Comparison of ENCODE assay signal across 14 cellular contexts in the genomic region with DNA sequence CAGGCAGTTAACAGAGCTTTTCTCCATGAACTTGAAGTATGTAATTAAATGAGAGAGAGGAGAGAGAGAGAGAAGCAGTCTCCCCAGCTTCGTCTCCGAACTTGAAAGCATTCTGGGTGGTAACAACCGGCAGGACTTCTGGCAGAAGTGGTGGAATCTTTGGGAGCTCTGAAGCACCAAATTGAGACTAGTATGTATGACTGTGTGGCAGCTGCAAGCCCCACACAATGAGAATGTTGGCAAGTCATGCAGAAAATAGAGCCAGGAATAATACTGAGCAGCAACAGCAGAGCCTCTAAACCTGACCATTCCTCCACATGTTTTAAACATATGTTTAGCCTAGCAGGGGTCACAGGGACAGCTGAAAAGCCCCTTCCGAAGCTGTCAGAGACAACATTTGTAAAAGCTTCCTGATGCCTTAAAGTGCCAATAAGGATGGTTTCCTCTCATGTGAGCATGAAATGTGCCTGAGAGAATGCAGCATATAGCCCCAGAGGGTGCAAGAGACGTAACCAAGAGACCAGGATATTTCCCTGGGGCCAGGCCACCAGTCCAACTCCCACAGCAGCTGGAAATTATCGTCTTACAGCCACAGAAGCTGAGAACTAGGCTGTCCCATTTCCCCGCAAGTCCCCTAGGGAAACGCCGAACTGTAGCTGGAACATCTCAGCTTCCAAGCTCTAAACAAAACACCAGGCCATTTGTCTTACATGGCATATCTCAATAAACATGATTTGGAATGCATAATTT.
DNase-seq lines count a peak whose midpoint lies in the region; ATAC-seq and TF ChIP-seq lines count a peak whose summit lies in the region.
"Had no signal": no experiment of that assay in that cellular context is flagged by ENCODE, and none has a peak within 500 bp of the region (broad histone marks: within the 10 kb centered on the region; RNA-seq: fewer than 3 reads in every experiment).

No MANE protein-coding gene starts in this region.

- H3K27ac Mint-ChIP-seq in osteocyte (ENCODE audit: unreplicated experiment) = peak overlapping the region; percentile 67
- H3K27ac Mint-ChIP-seq: activated CD8-positive, alpha-beta T cell treated with anti-CD3 and anti-CD28 coated beads, Interleukin-2, amount 10 ng/mL, durations not matched to agents 7 days and 5 days; activated naive CD8-positive, alpha-beta T cell treated with anti-CD3 and anti-CD28 coated beads, Interleukin-2, amount 10 ng/mL, durations not matched to agents 7 days and 5 days; memory B cell had no signal

- H3K9me3 Mint-ChIP-seq in osteocyte (ENCODE audit: unreplicated experiment) = no peaks in the 10 kb centered on the region
- H3K9me3 Mint-ChIP-seq: activated naive CD8-positive, alpha-beta T cell treated with anti-CD3 and anti-CD28 coated beads, Interleukin-2, amount 10 ng/mL, durations not matched to agents 7 days and 5 days; memory B cell had no signal

- intact Hi-C loops in Right ventricle myocardium superior (cut with DNase I) = no loop called here

- no peaks in the 10 kb centered on the region for H3K27me3 Mint-ChIP-seq in osteocyte (ENCODE audit: unreplicated experiment)

- H3K27ac ChIP-seq in RWPE1 = no peak overlapping the region

- CTCF ChIA-PET in RWPE1 (lab: Yijun Ruan, JAX) = no interaction called here

- no peak overlapping the region for H3K4me3 Mint-ChIP-seq in osteocyte (ENCODE audit: unreplicated experiment)
- H3K4me3 Mint-ChIP-seq: activated CD8-positive, alpha-beta T cell treated with anti-CD3 and anti-CD28 coated beads, Interleukin-2, amount 10 ng/mL, durations not matched to agents 7 days and 5 days; activated naive CD8-positive, alpha-beta T cell treated with anti-CD3 and anti-CD28 coated beads, Interleukin-2, amount 10 ng/mL, durations not matched to agents 7 days and 5 days; memory B cell had no signal

- peak; percentile 88 for ATAC-seq in Right ventricle myocardium superior (ENCODE audit: poor library complexity)
- ATAC-seq: activated CD8-positive, alpha-beta T cell treated with anti-CD3 and anti-CD28 coated beads, Interleukin-2, amount 10 ng/mL, durations not matched to agents 7 days and 5 days had no signal

- no peaks in the 10 kb centered on the region for H3K36me3 Mint-ChIP-seq in osteocyte (ENCODE audit: unreplicated experiment)
- H3K36me3 Mint-ChIP-seq: activated naive CD8-positive, alpha-beta T cell treated with anti-CD3 and anti-CD28 coated beads, Interleukin-2, amount 10 ng/mL, durations not matched to agents 7 days and 5 days; memory B cell had no signal

- DNase-seq in AG08395 (ENCODE audit: low spot score) = peak; percentile 58
- peak; percentile 91 for DNase-seq in astrocyte of the cerebellum (ENCODE audit: low read depth)
- DNase-seq in Right ventricle myocardium superior = peak; percentile 70
- DNase-seq in osteocyte (ENCODE audit: extremely low spot score, unreplicated experiment) = no peak
- DNase-seq in RWPE1 (ENCODE audit: low spot score) = no peak
- no peak for DNase-seq in HT-29 (ENCODE audit: low spot score)
- no peak for DNase-seq in stimulated activated CD4-positive, alpha-beta T cell treated with anti-CD3 and anti-CD28 coated beads, Interleukin-12 subunit alpha, Interleukin-12 subunit beta, amount 100 ng/mL, for 4 hours
- no peak for DNase-seq in DMS53 treated with DMSO at 0.1 percent for 48 hours (lab: John Stamatoyannopoulos, UW; ENCODE audit: unreplicated experiment)
- DNase-seq: activated CD8-positive, alpha-beta T cell treated with anti-CD3 and anti-CD28 coated beads, Interleukin-2, amount 10 ng/mL, durations not matched to agents 7 days and 5 days; activated naive CD8-positive, alpha-beta T cell treated with anti-CD3 and anti-CD28 coated beads, Interleukin-2, amount 10 ng/mL, durations not matched to agents 7 days and 5 days; esophagus squamous epithelium; NCI-H1092; NK-92 treated with Interleukin-12 subunit alpha and Interleukin-12 subunit beta, amount 100 ng/mL, for 24 hours had no signal

- POLR2A ChIA-PET in RWPE1 (lab: Yijun Ruan, JAX; ENCODE audit: low non-redundant PET) = no interaction called here

- in situ Hi-C loops in astrocyte of the cerebellum (cut with HindIII; ENCODE audit: low sequenced_read_pairs) = no loop called here

- H3K4me1 Mint-ChIP-seq in osteocyte (ENCODE audit: unreplicated experiment) = peaks cover 13% of the 10 kb centered on the region
- H3K4me1 Mint-ChIP-seq: activated naive CD8-positive, alpha-beta T cell treated with anti-CD3 and anti-CD28 coated beads, Interleukin-2, amount 10 ng/mL, durations not matched to agents 7 days and 5 days; memory B cell had no signal

- no peak overlapping the region for H3K4me3 ChIP-seq in astrocyte of the cerebellum (ENCODE audit: low read depth, low read length)

- no peak for TF ChIP-seq CTCF in astrocyte of the cerebellum (IDR thresholded peaks at IDR 0.05; ENCODE audit: low read depth, low read length, missing control alignments)
- no peak for TF ChIP-seq CTCF in osteocyte (IDR thresholded peaks at IDR 0.05)
- TF ChIP-seq CTCF in RWPE1 (conservative IDR thresholded peaks at IDR 0.05; ENCODE audit: low read depth) = no peak

Comparison
In these comparisons a context has a peak if more than half of its experiments do, and no peak if none do; other contexts are left out.
1. DNase-seq: peak in AG08395 (single experiment), astrocyte of the cerebellum (single experiment) and Right ventricle myocardium superior (single experiment); none in osteocyte (single experiment), RWPE1 (single experiment), HT-29 (single experiment), stimulated activated CD4-positive, alpha-beta T cell treated with anti-CD3 and anti-CD28 coated beads, Interleukin-12 subunit alpha, Interleukin-12 subunit beta, amount 100 ng/mL, for 4 hours (single experiment) and DMS53 treated with DMSO at 0.1 percent for 48 hours (single experiment).